In genomic region chr2:26100384-26100783, GRCh38 we compare ENCODE assay signal across 20 cellular contexts.
DNase-seq lines count a peak whose midpoint lies in the region; ATAC-seq, FAIRE-seq and TF ChIP-seq lines count a peak whose summit lies in the region.
"Had no signal": no experiment of that assay in that cellular context is flagged by ENCODE, and none has a peak within 500 bp of the region (broad histone marks: within the 10 kb centered on the region; RNA-seq: fewer than 3 reads in every experiment).

No MANE protein-coding gene starts in this region.

- TSS peak; percentile 14 for BruUV-seq in K562 (replicated peaks; lab: Mats Ljungman, UMichigan)

- H3K9ac ChIP-seq in K562 (ENCODE audit: insufficient read depth in 1 of 2, low read depth in 2 of 2, low read length in 2 of 2): no peak overlapping the region

- no peaks in the 10 kb centered on the region for H4K20me1 ChIP-seq in K562 (replicated peaks; ENCODE audit: control insufficient read depth, insufficient read depth, low read length)

- TF ChIP-seq POLR2A in K562 (conservative IDR thresholded peaks at IDR 0.05) (no peak), gastrocnemius medialis (IDR thresholded peaks at IDR 0.05) (no peak)

- ATAC-seq in Right ventricle myocardium inferior (peak; percentile 68), K562 (no peak), left ventricle myocardium superior (peak; percentile 85), gastrocnemius medialis (peak; percentile 54 to 75), GM21576 (IDR thresholded peaks at IDR 0.05; ENCODE audit: unreplicated experiment) (no peak)
- no peak for ATAC-seq in activated CD4-positive, CD25-positive, alpha-beta regulatory T cell treated with anti-CD3 and anti-CD28 coated beads, Interleukin-2, amount 50 U/mL, for 24 hours

- no peaks in the 10 kb centered on the region for H3K27me3 ChIP-seq in K562 (ENCODE audit: control insufficient read depth in 2 of 2, insufficient read depth in 2 of 2, low read length in 2 of 2)
- H3K27me3 ChIP-seq in gastrocnemius medialis: no peaks in the 10 kb centered on the region

- DNase-seq in Right ventricle myocardium inferior (ENCODE audit: missing footprints) (no peak), cardiac septum (ENCODE audit: low spot score) (no peak), K562 (ENCODE audit: extremely low read depth in 1 of 4, low spot score in 3 of 4) (no peak), left ventricle myocardium superior (no peak), gastrocnemius medialis (no peak), cerebellum (ENCODE audit: low spot score) (no peak)
- DNase-seq: DMS53; EL; GF-D8; H7; KBM-7; NCI-H1092 treated with DMSO at 0.1 percent for 48 hours; NCI-H1436 treated with DMSO at 0.1 percent for 48 hours; NCI-H1930; NCI-H2227 treated with DMSO at 0.1 percent for 48 hours; NCI-H510A; NK-92 treated with Interleukin-12 subunit alpha and Interleukin-12 subunit beta, amount 100 ng/mL, for 24 hours; SHP77 had no signal

- H3K27ac ChIP-seq in K562 (ENCODE audit: extremely low read depth, low read depth, low read length): no peak overlapping the region
- peak overlapping the region; percentile 85 to 90 (median 88) for H3K27ac ChIP-seq in gastrocnemius medialis

- no peak for TF ChIP-seq CTCF in K562 (IDR thresholded peaks at IDR 0.05 in 2 of 3, conservative IDR thresholded peaks at IDR 0.05 in 1 of 3; ENCODE audit: insufficient read depth in 2 of 3, low read depth in 1 of 3, low read length in 3 of 3)
- no peak for TF ChIP-seq CTCF in gastrocnemius medialis (IDR thresholded peaks at IDR 0.05 in 4 of 5, conservative IDR thresholded peaks at IDR 0.05 in 1 of 5)

- H3K79me2 ChIP-seq in K562 (ENCODE audit: control insufficient read depth, insufficient read depth, low read length): peaks cover 95% of the 10 kb centered on the region

- CTCF ChIA-PET in K562 (lab: Yijun Ruan, JAX; ENCODE audit: low intra/inter-chr PET ratio): no interaction called here

- 88% methylated on average over 1 of the region's 1 CpG for WGBS in K562 (ENCODE audit: insufficient coverage, low coverage, missing lambda C conversion rate)

- in situ Hi-C loops in K562 (cut with MboI) (no loop called here), gastrocnemius medialis (cut with MboI; ENCODE audit: low sequenced_read_pairs in 4 of 4) (no loop called here)

- no peaks in the 10 kb centered on the region for H3K9me1 ChIP-seq in K562 (ENCODE audit: control insufficient read depth, insufficient read depth, low read length)

- no peak overlapping the region for H3K4me2 ChIP-seq in K562 (ENCODE audit: insufficient read depth, low read length)

- H3K4me1 ChIP-seq in K562 (replicated peaks in 1 of 2; ENCODE audit: control insufficient read depth in 2 of 2, insufficient read depth in 2 of 2, low read length in 2 of 2): no peaks in the 10 kb centered on the region
- peaks cover 44 to 51% of the 10 kb centered on the region in 2 donors for H3K4me1 ChIP-seq in gastrocnemius medialis

- no peak overlapping the region for H2AFZ ChIP-seq in K562 (ENCODE audit: low read depth, low read length)

- H3K4me3 ChIP-seq in K562: no peak overlapping the region
- H3K4me3 ChIP-seq in gastrocnemius medialis: peak overlapping the region in 1 of 4 donors; percentile 4

- no peak for TF ChIP-seq RAD21 in K562 (CRISPR knock-in tag; conservative IDR thresholded peaks at IDR 0.05 in 1 of 2, IDR thresholded peaks at IDR 0.05 in 1 of 2)

- TF ChIP-seq EP300 in K562 (IDR thresholded peaks at IDR 0.05; ENCODE audit: low read length): no peak

- FAIRE-seq in K562 (lab: Jason Lieb, UNC): no peak

- H3K9me3 ChIP-seq in K562 (replicated peaks; ENCODE audit: control insufficient read depth, insufficient read depth, low read depth, low read length): 0 out of 2 replicates have a peak, but pooled peaks cover 2% of the 10 kb centered on the region
- no peaks in the 10 kb centered on the region for H3K9me3 ChIP-seq in gastrocnemius medialis

- H3K36me3 ChIP-seq in K562 (ENCODE audit: control insufficient read depth, insufficient read depth, low read length): peaks cover 81% of the 10 kb centered on the region
- no peaks in the 10 kb centered on the region for H3K36me3 ChIP-seq in gastrocnemius medialis

- intact Hi-C loops in Right ventricle myocardium inferior (cut with DNase I): loop anchor here (2.0 kb wide), 1 partner anchor 20 kb away; no protein-coding TSS in a partner anchor
- intact Hi-C loops in cardiac septum (cut with DNase I): no loop called here
- intact Hi-C loops in K562 (cut with micrococcal nuclease): no loop called here
- intact Hi-C loops in left ventricle myocardium superior (cut with micrococcal nuclease): no loop called here
- intact Hi-C loops in gastrocnemius medialis (cut with DNase I; ENCODE audit: low total_unique reads): loop anchor here (2.0 kb wide), 1 partner anchor 20 kb away; no protein-coding TSS in a partner anchor

- POLR2A ChIA-PET in K562 (lab: Yijun Ruan, JAX): interaction anchor here (0.6 kb wide), 1 partner anchor 217 kb away, joined by 3 read pairs; no protein-coding TSS in a partner anchor

TF ChIP-seq in K562, 482 proteins besides CTCF, POLR2A, EP300 and RAD21:
- TF ChIP-seq MNT (conservative IDR thresholded peaks at IDR 0.05) (no peak), RCOR1 (IDR thresholded peaks at IDR 0.05; ENCODE audit: borderline replicate concordance in 1 of 2, low read depth in 2 of 2, low read length in 2 of 2) (no peak), RBFOX2 (IDR thresholded peaks at IDR 0.05; ENCODE audit: low read depth, low read length) (no peak)

Comparison
In these comparisons a context has a peak if more than half of its experiments do, and no peak if none do; other contexts are left out.
1. intact Hi-C loops: an anchor here in Right ventricle myocardium inferior (2.0 kb wide) and gastrocnemius medialis (2.0 kb wide); none called in cardiac septum, K562 and left ventricle myocardium superior.
2. ATAC-seq: peak in Right ventricle myocardium inferior (single experiment), left ventricle myocardium superior (single experiment) and gastrocnemius medialis (2 of 2); none in K562 (single experiment), activated CD4-positive, CD25-positive, alpha-beta regulatory T cell treated with anti-CD3 and anti-CD28 coated beads, Interleukin-2, amount 50 U/mL, for 24 hours (0 of 2) and GM21576 (single experiment).